In genomic region chr12:56080556-56081138, GRCh38 we compare ENCODE assay signal across 8 cellular contexts. TPM values are rescaled to one million over a fixed set of nuclear protein-coding genes. Genes with fewer than 3 reads are reported as not detected.
DNase-seq lines count a peak whose midpoint lies in the region; ATAC-seq and TF ChIP-seq lines count a peak whose summit lies in the region.

No MANE protein-coding gene starts in this region.

- peak in 1 of 2 donors; percentile 17 for TF ChIP-seq RAD21 in liver (IDR thresholded peaks at IDR 0.05)

- no peak for ATAC-seq in thoracic aorta (ENCODE audit: insufficient number of reproducible peaks, low FRiP score, low read depth)
- ATAC-seq in HG03139 (IDR thresholded peaks at IDR 0.05; ENCODE audit: unreplicated experiment), result no peak
- ATAC-seq in GM18511 (IDR thresholded peaks at IDR 0.05; ENCODE audit: unreplicated experiment), result no peak

- in situ Hi-C loops in astrocyte of the spinal cord (cut with HindIII; ENCODE audit: low sequenced_read_pairs), result no loop called here

- intact Hi-C loops in activated CD4-positive, alpha-beta T cell treated with anti-CD3 and anti-CD28 coated beads, Interleukin-2, amount 10 ng/mL, durations not matched to agents 24 days and 14 days (cut with micrococcal nuclease), result loop anchor here (5.0 kb wide), 1 partner anchor 33 kb away; no protein-coding TSS in a partner anchor

- no peaks in the 10 kb centered on the region for H3K9me3 Mint-ChIP-seq in activated CD4-positive, alpha-beta T cell treated with anti-CD3 and anti-CD28 coated beads, Interleukin-2, amount 10 ng/mL, durations not matched to agents 24 days and 14 days

- H3K27ac Mint-ChIP-seq in activated CD4-positive, alpha-beta T cell treated with anti-CD3 and anti-CD28 coated beads, Interleukin-2, amount 10 ng/mL, durations not matched to agents 24 days and 14 days, result no peak overlapping the region

- peaks cover 28% of the 10 kb centered on the region for H3K27me3 Mint-ChIP-seq in activated CD4-positive, alpha-beta T cell treated with anti-CD3 and anti-CD28 coated beads, Interleukin-2, amount 10 ng/mL, durations not matched to agents 24 days and 14 days

- 8% methylated on average over 20 of the region's 20 CpGs for WGBS in liver

- H3K27ac ChIP-seq in liver (ENCODE audit: low read depth in 1 of 2, low read length in 2 of 2), result peak overlapping the region; percentile 93 to 99
- H3K27ac ChIP-seq in thoracic aorta, result no peak overlapping the region

- no peaks in the 10 kb centered on the region for H3K9me3 ChIP-seq in liver (ENCODE audit: control insufficient read depth in 4 of 4, low read length in 3 of 4)
- H3K9me3 ChIP-seq in thoracic aorta, result no peaks in the 10 kb centered on the region

- peak overlapping the region; percentile 42 for H3K4me3 ChIP-seq in astrocyte of the spinal cord (ENCODE audit: low read depth, low read length)
- H3K4me3 ChIP-seq in liver (ENCODE audit: low read depth in 1 of 3, low read length in 3 of 3), result peak overlapping the region; percentile 59 to 88 (median 84)
- H3K4me3 ChIP-seq in thoracic aorta, result peak overlapping the region; percentile 79

- H3K4me3 Mint-ChIP-seq in activated CD4-positive, alpha-beta T cell treated with anti-CD3 and anti-CD28 coated beads, Interleukin-2, amount 10 ng/mL, durations not matched to agents 24 days and 14 days, result peak overlapping the region; percentile 88

- DNase-seq in activated CD4-positive, alpha-beta T cell treated with anti-CD3 and anti-CD28 coated beads, Interleukin-2, amount 10 ng/mL, durations not matched to agents 24 days and 14 days, result no peak
- no peak for DNase-seq in activated CD4-positive, alpha-beta T cell treated with anti-CD3 and anti-CD28 coated beads, Interleukin-2, amount 50 U/mL, for 1 hour
- DNase-seq in astrocyte of the spinal cord (ENCODE audit: low read depth, low spot score) (no peak), thoracic aorta (ENCODE audit: low spot score) (no peak), GDM1 (lab: John Stamatoyannopoulos, UW) (no peak)

- H3K27me3 ChIP-seq in liver (ENCODE audit: control insufficient read depth in 4 of 4, insufficient read depth in 4 of 4, low read length in 3 of 4) (no peaks in the 10 kb centered on the region), thoracic aorta (replicated peaks; ENCODE audit: insufficient read depth) (no peaks in the 10 kb centered on the region)

- no peaks in the 10 kb centered on the region for H3K36me3 Mint-ChIP-seq in activated CD4-positive, alpha-beta T cell treated with anti-CD3 and anti-CD28 coated beads, Interleukin-2, amount 10 ng/mL, durations not matched to agents 24 days and 14 days (ENCODE audit: low read depth)

- peaks cover 10 to 34% (median 29%) of the 10 kb centered on the region in 4 donors for H3K4me1 ChIP-seq in liver (ENCODE audit: control insufficient read depth in 4 of 4, insufficient read depth in 4 of 4, low read length in 3 of 4)
- peaks cover 5 to 21% of the 10 kb centered on the region in 2 donors for H3K4me1 ChIP-seq in thoracic aorta (ENCODE audit: control insufficient read depth in 1 of 2, low read depth in 2 of 2)

- peaks cover 8% of the 10 kb centered on the region for H3K4me1 Mint-ChIP-seq in activated CD4-positive, alpha-beta T cell treated with anti-CD3 and anti-CD28 coated beads, Interleukin-2, amount 10 ng/mL, durations not matched to agents 24 days and 14 days

- TF ChIP-seq CTCF in astrocyte of the spinal cord (IDR thresholded peaks at IDR 0.05; ENCODE audit: low read depth, low read length), result no peak
- no peak for TF ChIP-seq CTCF in liver (IDR thresholded peaks at IDR 0.05; ENCODE audit: low read depth, low read length, missing input control)
- TF ChIP-seq CTCF in thoracic aorta (IDR thresholded peaks at IDR 0.05), result no peak

- peaks cover 2 to 10% (median 6%) of the 10 kb centered on the region in 4 donors for H3K36me3 ChIP-seq in liver (ENCODE audit: control insufficient read depth in 4 of 4, insufficient read depth in 3 of 4, low read depth in 1 of 4, low read length in 3 of 4)
- no peaks in the 10 kb centered on the region for H3K36me3 ChIP-seq in thoracic aorta

- H3K9ac ChIP-seq in liver (ENCODE audit: low read depth in 1 of 2, low read length in 2 of 2), result peak overlapping the region; percentile 92

TF ChIP-seq in liver, 16 proteins besides CTCF, POLR2A, EP300 and RAD21 (continues in another document):
- TF ChIP-seq EGR1 (IDR thresholded peaks at IDR 0.05; ENCODE audit: low read depth in 2 of 2) (peak in 1 of 2 donors; percentile 55), HNF4G (IDR thresholded peaks at IDR 0.05) (peak; percentile 54), NR2F2 (IDR thresholded peaks at IDR 0.05) (no peak), FOXA2 (IDR thresholded peaks at IDR 0.05) (peak; percentile 48), YY1 (IDR thresholded peaks at IDR 0.05) (peak; percentile 77), HNF4A (conservative IDR thresholded peaks at IDR 0.05) (peak; percentile 89 to 93), SP1 (IDR thresholded peaks at IDR 0.05) (peak; percentile 73), REST (IDR thresholded peaks at IDR 0.05) (peak; percentile 85), FOXA1 (IDR thresholded peaks at IDR 0.05) (no peak), GABPA (IDR thresholded peaks at IDR 0.05 in 1 of 2, conservative IDR thresholded peaks at IDR 0.05 in 1 of 2) (peak in 1 of 2 donors; percentile 72)
- TF ChIP-seq, protein P1, sequence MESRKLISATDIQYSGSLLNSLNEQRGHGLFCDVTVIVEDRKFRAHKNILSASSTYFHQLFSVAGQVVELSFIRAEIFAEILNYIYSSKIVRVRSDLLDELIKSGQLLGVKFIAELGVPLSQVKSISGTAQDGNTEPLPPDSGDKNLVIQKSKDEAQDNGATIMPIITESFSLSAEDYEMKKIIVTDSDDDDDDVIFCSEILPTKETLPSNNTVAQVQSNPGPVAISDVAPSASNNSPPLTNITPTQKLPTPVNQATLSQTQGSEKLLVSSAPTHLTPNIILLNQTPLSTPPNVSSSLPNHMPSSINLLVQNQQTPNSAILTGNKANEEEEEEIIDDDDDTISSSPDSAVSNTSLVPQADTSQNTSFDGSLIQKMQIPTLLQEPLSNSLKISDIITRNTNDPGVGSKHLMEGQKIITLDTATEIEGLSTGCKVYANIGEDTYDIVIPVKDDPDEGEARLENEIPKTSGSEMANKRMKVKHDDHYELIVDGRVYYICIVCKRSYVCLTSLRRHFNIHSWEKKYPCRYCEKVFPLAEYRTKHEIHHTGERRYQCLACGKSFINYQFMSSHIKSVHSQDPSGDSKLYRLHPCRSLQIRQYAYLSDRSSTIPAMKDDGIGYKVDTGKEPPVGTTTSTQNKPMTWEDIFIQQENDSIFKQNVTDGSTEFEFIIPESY (IDR thresholded peaks at IDR 0.05), result peak; percentile 84
- TF ChIP-seq, protein P2, sequence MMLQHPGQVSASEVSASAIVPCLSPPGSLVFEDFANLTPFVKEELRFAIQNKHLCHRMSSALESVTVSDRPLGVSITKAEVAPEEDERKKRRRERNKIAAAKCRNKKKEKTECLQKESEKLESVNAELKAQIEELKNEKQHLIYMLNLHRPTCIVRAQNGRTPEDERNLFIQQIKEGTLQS (IDR thresholded peaks at IDR 0.05), result peak; percentile 72

RNA-seq across cellular contexts. Expression of gene ERBB3, which starts 0.7 kb away (rescaled TPM):
- 0.14 and 0.57 TPM in 2 replicates for total RNA-seq in activated CD4-positive, alpha-beta T cell treated with anti-CD3 and anti-CD28 coated beads, Interleukin-2, amount 10 ng/mL, durations not matched to agents 24 days and 14 days
- total RNA-seq in liver (100 to 1,000 TPM in 1 of 2 donors, 10 to 100 TPM in 1; 69.0 to 141 TPM), thoracic aorta (1 to 10 TPM; 1.1 to 3.2 TPM)
- polyA plus RNA-seq in liver, result 10 to 100 TPM; 32.4 to 34.2 TPM

RNA-seq across cellular contexts. Expression of gene PA2G4, which starts 23.7 kb away (rescaled TPM):
- 453 and 472 TPM in 2 replicates for total RNA-seq in activated CD4-positive, alpha-beta T cell treated with anti-CD3 and anti-CD28 coated beads, Interleukin-2, amount 10 ng/mL, durations not matched to agents 24 days and 14 days
- 100 to 1,000 TPM in 1 of 2 donors, 10 to 100 TPM in 1; 74.3 to 148 TPM for total RNA-seq in liver
- 10 to 100 TPM; 56.8 to 62.9 TPM for polyA plus RNA-seq in liver
- 100 to 1,000 TPM in 1 of 2 donors, 10 to 100 TPM in 1; 53.2 to 111 TPM for total RNA-seq in thoracic aorta

RNA-seq across cellular contexts. Expression of gene RPL41, which starts 35.8 kb away (rescaled TPM):
- 3,831 and 3,993 TPM in 2 replicates for total RNA-seq in activated CD4-positive, alpha-beta T cell treated with anti-CD3 and anti-CD28 coated beads, Interleukin-2, amount 10 ng/mL, durations not matched to agents 24 days and 14 days
- total RNA-seq in liver (1,000 to 10,000 TPM in 1 of 2 donors, 100 to 1,000 TPM in 1; 979 to 1,323 TPM), thoracic aorta (1,000 to 10,000 TPM in 1 of 2 donors, 100 to 1,000 TPM in 1; 923 to 1,490 TPM)
- polyA plus RNA-seq in liver, result 1,000 to 10,000 TPM; 1,640 to 2,155 TPM

RNA-seq across cellular contexts. Expression of gene ZC3H10, which starts 37.4 kb away (rescaled TPM):
- total RNA-seq in activated CD4-positive, alpha-beta T cell treated with anti-CD3 and anti-CD28 coated beads, Interleukin-2, amount 10 ng/mL, durations not matched to agents 24 days and 14 days, result 8.9 and 11.2 TPM in 2 replicates
- total RNA-seq in liver (1 to 10 TPM; 2.0 to 5.2 TPM), thoracic aorta (1 to 10 TPM; 4.1 to 7.1 TPM)
- polyA plus RNA-seq in liver, result 1 to 10 TPM; 1.3 to 1.8 TPM

RNA-seq across cellular contexts. Expression of gene RPS26, which starts 38.9 kb away (rescaled TPM):
- total RNA-seq in activated CD4-positive, alpha-beta T cell treated with anti-CD3 and anti-CD28 coated beads, Interleukin-2, amount 10 ng/mL, durations not matched to agents 24 days and 14 days, result 40.5 and 46.3 TPM in 2 replicates
- total RNA-seq in liver (100 to 1,000 TPM in 1 of 2 donors, 10 to 100 TPM in 1; 62.2 to 187 TPM), thoracic aorta (1,000 to 10,000 TPM in 1 of 2 donors, 100 to 1,000 TPM in 1; 103 to 1,114 TPM)
- 100 to 1,000 TPM; 250 to 402 TPM for polyA plus RNA-seq in liver

Comparison
In these comparisons a context has a peak if more than half of its experiments do, and no peak if none do; other contexts are left out.
1. H3K27ac ChIP-seq: peak in liver (2 of 2); none in thoracic aorta (0 of 2).
2. RNA of gene ERBB3, which starts 0.7 kb away (total RNA-seq): 69.0 to 141 TPM in liver; 1.1 to 3.2 TPM in thoracic aorta and 0.14 to 0.57 TPM in activated CD4-positive, alpha-beta T cell treated with anti-CD3 and anti-CD28 coated beads, Interleukin-2, amount 10 ng/mL, durations not matched to agents 24 days and 14 days; every median in the first group is over 10 times any median in the second.
3. Peak in every context shown above with its lines, with median percentiles within 50 percentile points of each other: H3K4me3 ChIP-seq.